Comparison of ENCODE assay signal across 10 cellular contexts in the genomic region with DNA sequence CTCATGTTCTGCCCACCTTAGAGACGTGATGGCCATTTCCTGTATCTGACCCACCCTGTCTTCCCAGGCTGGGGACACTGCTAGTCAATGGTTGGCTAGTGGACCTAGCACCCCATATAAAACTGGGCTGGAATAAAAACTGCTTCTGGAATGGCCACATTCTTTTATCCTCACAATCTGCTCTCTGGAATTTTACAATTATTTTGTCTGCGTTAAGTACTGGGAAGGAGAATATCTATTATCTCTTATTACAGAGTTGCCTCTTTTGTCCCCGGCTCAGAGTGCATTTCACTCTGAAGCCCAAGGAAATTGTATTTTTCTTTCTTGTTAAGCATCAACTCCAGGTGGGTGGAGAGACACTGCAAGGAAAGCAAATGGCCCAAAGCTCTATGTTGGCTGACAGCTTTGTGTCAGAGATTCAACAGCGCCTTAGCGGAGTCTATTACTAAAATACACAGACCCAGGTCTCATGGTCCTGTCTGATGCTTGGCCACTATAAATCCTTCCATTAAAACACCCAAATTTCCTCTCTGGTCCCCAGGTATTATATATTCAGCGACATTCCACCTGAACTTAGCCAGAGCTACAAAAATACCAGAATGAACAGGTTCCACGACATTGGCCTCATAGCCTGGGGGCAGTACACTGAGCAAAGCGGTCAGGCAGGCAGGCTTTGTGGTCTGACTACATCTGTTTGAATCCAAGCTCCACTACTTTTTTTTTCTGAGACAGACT.
DNase-seq lines count a peak whose midpoint lies in the region; ATAC-seq and TF ChIP-seq lines count a peak whose summit lies in the region.
"Had no signal": no experiment of that assay in that cellular context is flagged by ENCODE, and none has a peak within 500 bp of the region (broad histone marks: within the 10 kb centered on the region; RNA-seq: fewer than 3 reads in every experiment).

No MANE protein-coding gene starts in this region.

- peaks cover 59% of the 10 kb centered on the region for H3K4me1 ChIP-seq in SJSA1 (replicated peaks)
- H3K4me1 ChIP-seq in gastroesophageal sphincter = peaks cover 0 to 66% (median 13%) of the 10 kb centered on the region in 3 donors
- peaks cover 0 to 60% (median 52%) of the 10 kb centered on the region in 4 donors for H3K4me1 ChIP-seq in sigmoid colon

- CTCF ChIA-PET in GM10248 (lab: Yijun Ruan, JAX) = interaction anchor here (1.0 to 2.9 kb wide), 7 partner anchors 9 to 75 kb away, joined by 3 to 21 read pairs (median 4); no protein-coding TSS in a partner anchor

- H3K9me3 ChIP-seq in SJSA1 (replicated peaks) (no peaks in the 10 kb centered on the region), gastroesophageal sphincter (no peaks in the 10 kb centered on the region), sigmoid colon (no peaks in the 10 kb centered on the region)
- H3K9me3 ChIP-seq: adrenal gland had no signal

- H3K27me3 ChIP-seq in GM06990 (replicated peaks; ENCODE audit: control insufficient read depth, insufficient read depth, low read length) (no peaks in the 10 kb centered on the region), SJSA1 (replicated peaks) (no peaks in the 10 kb centered on the region), gastroesophageal sphincter (no peaks in the 10 kb centered on the region), sigmoid colon (no peaks in the 10 kb centered on the region)
- H3K27me3 ChIP-seq: adrenal gland had no signal

- no peak overlapping the region for H3K27ac ChIP-seq in SJSA1
- H3K27ac ChIP-seq in gastroesophageal sphincter = peak overlapping the region in 3 of 4 donors; percentile 53 to 72 (median 67)
- H3K27ac ChIP-seq in sigmoid colon = peak overlapping the region; percentile 69 to 72 (median 72)

- H3K4me3 ChIP-seq in GM06990 (replicated peaks; ENCODE audit: low read depth, low read length) = peak overlapping the region; percentile 65
- peak overlapping the region; percentile 44 for H3K4me3 ChIP-seq in SJSA1
- H3K4me3 ChIP-seq in gastroesophageal sphincter = peak overlapping the region in 1 of 2 donors; percentile 57
- H3K4me3 ChIP-seq in sigmoid colon = peak overlapping the region in 3 of 4 donors; percentile 53 to 61 (median 57)

- intact Hi-C loops in sigmoid colon (cut with DNase I) = loop anchor here (2.0 kb wide), 1 partner anchor 48 kb away; no protein-coding TSS in a partner anchor

- H3K36me3 ChIP-seq in GM06990 (ENCODE audit: control insufficient read depth, insufficient read depth, low read length) (peaks cover 3% of the 10 kb centered on the region), SJSA1 (no peaks in the 10 kb centered on the region), gastroesophageal sphincter (no peaks in the 10 kb centered on the region), sigmoid colon (no peaks in the 10 kb centered on the region)
- H3K36me3 ChIP-seq: adrenal gland had no signal

- POLR2A ChIA-PET in GM10248 (lab: Yijun Ruan, JAX) = no interaction called here

- TF ChIP-seq EP300 in gastroesophageal sphincter (IDR thresholded peaks at IDR 0.05) = no peak
- TF ChIP-seq EP300 in sigmoid colon (IDR thresholded peaks at IDR 0.05) = no peak

- TF ChIP-seq CTCF in GM06990 (IDR thresholded peaks at IDR 0.05; ENCODE audit: insufficient read depth, low read length, poor library complexity, severe bottlenecking) (no peak), gastroesophageal sphincter (IDR thresholded peaks at IDR 0.05) (no peak), sigmoid colon (IDR thresholded peaks at IDR 0.05) (no peak), GM10248 (IDR thresholded peaks at IDR 0.05; ENCODE audit: control extremely low read depth, extremely low read depth, low read depth, missing control alignments) (no peak)

- ATAC-seq in gastroesophageal sphincter (no peak), GM21737 (IDR thresholded peaks at IDR 0.05; ENCODE audit: unreplicated experiment) (no peak)

- WGBS in gastroesophageal sphincter (ENCODE audit: low coverage in 1 of 2), 2 donors = 62 to 80% methylated on average over 7 of the region's 8 CpGs
- 28 to 65% methylated on average over 8 of the region's 8 CpGs for WGBS in sigmoid colon, 2 donors

- TF ChIP-seq POLR2A in gastroesophageal sphincter (IDR thresholded peaks at IDR 0.05) = no peak
- TF ChIP-seq POLR2A in sigmoid colon (IDR thresholded peaks at IDR 0.05) = no peak

- no peak for DNase-seq in GM06990 (ENCODE audit: extremely low read depth, insufficient read length)
- peak in 1 of 2 experiments; percentile 18 for DNase-seq in SJSA1 (ENCODE audit: low read depth in 1 of 2, low spot score in 2 of 2)
- DNase-seq in sigmoid colon = no peak
- no peak for DNase-seq in GM10248 (ENCODE audit: extremely low spot score)
- no peak for DNase-seq in CD1c-positive myeloid dendritic cell (ENCODE audit: extremely low spot score)
- no peak for DNase-seq in NCI-H2107 (lab: John Stamatoyannopoulos, UW)
- DNase-seq: NCI-H526 treated with DMSO at 0.1 percent for 48 hours had no signal
